Comparison of ENCODE assay signal across 20 cellular contexts in the genomic region with DNA sequence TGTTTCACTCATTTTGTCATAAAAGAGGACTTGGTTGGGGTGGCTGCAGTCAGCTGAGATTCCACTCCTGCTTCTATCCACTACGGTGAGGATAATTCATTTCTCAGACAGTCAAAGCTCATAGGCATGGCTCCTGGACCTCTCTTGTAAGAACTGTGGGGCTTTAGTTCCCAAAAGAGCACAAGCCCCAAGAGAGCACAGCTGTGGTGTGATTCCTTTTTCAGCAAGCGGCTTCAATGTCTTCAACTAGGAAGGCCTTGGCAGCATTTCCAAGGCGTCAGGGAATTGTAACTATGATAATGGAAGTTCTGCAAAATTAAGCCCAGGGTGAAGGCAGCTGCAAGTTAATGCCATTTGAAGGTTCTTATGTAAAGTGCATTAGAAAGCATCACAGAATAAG.
DNase-seq lines count a peak whose midpoint lies in the region; ATAC-seq and TF ChIP-seq lines count a peak whose summit lies in the region.
"Had no signal": no experiment of that assay in that cellular context is flagged by ENCODE, and none has a peak within 500 bp of the region (broad histone marks: within the 10 kb centered on the region; RNA-seq: fewer than 3 reads in every experiment).

No MANE protein-coding gene starts in this region.

- H3K9me3 ChIP-seq in SJCRH30 (replicated peaks), result no peaks in the 10 kb centered on the region; the same call in 1 of the 2 replicates
- H3K9me3 ChIP-seq: BLaER1 had no signal

- H3K4me1 ChIP-seq in SJCRH30, result peaks cover 30% of the 10 kb centered on the region
- H3K4me1 ChIP-seq: BLaER1 had no signal

- no peaks in the 10 kb centered on the region for H3K27me3 Mint-ChIP-seq in nephron (ENCODE audit: low read depth)
- no peaks in the 10 kb centered on the region for H3K27me3 Mint-ChIP-seq in activated CD4-positive, alpha-beta memory T cell treated with anti-CD3 and anti-CD28 coated beads, Interleukin-2, amount 10 ng/mL, durations not matched to agents 7 days and 5 days
- H3K27me3 Mint-ChIP-seq: CD4-positive, alpha-beta T cell had no signal

- no peak overlapping the region for H3K4me3 ChIP-seq in SJCRH30
- H3K4me3 ChIP-seq: BLaER1, SK-N-MC had no signal

- CTCF ChIA-PET in activated CD4-positive, alpha-beta memory T cell treated with anti-CD3 and anti-CD28 coated beads, Interleukin-2, amount 10 ng/mL, durations not matched to agents 7 days and 5 days (lab: Charles Lee), result no interaction called here

- peaks cover 21% of the 10 kb centered on the region for H3K4me1 Mint-ChIP-seq in nephron
- no peaks in the 10 kb centered on the region for H3K4me1 Mint-ChIP-seq in activated CD4-positive, alpha-beta memory T cell treated with anti-CD3 and anti-CD28 coated beads, Interleukin-2, amount 10 ng/mL, durations not matched to agents 7 days and 5 days

- no peaks in the 10 kb centered on the region for H3K27me3 ChIP-seq in SJCRH30
- H3K27me3 ChIP-seq: BLaER1 had no signal

- no peak for TF ChIP-seq CTCF in nephron (IDR thresholded peaks at IDR 0.05; ENCODE audit: unreplicated experiment in 3 of 3)
- TF ChIP-seq CTCF in omental fat pad (IDR thresholded peaks at IDR 0.05), result no peak

- DNase-seq in DMS79 treated with DMSO at 0.1 percent for 48 hours (lab: John Stamatoyannopoulos, UW) (peak; percentile 36), DMS79 (lab: John Stamatoyannopoulos, UW) (no peak), D341Med (ENCODE audit: low spot score) (peak; percentile 65), SJCRH30 (peak; percentile 31 to 66), KG1 (lab: John Stamatoyannopoulos, UW) (no peak), omental fat pad (ENCODE audit: low spot score) (no peak)
- DNase-seq in activated CD4-positive, alpha-beta memory T cell treated with anti-CD3 and anti-CD28 coated beads, Interleukin-2, amount 10 ng/mL, durations not matched to agents 7 days and 5 days, result no peak
- DNase-seq: ACHN; CD4-positive, alpha-beta T cell; COR-L47; DMS 273 treated with DMSO at 0.1 percent for 48 hours; KBM-7; NCI-H1092 treated with DMSO at 0.1 percent for 48 hours; NCI-H446; OCI-M1; SW 1271 had no signal

- H3K4me3 Mint-ChIP-seq in nephron, result no peak overlapping the region
- no peak overlapping the region for H3K4me3 Mint-ChIP-seq in activated CD4-positive, alpha-beta memory T cell treated with anti-CD3 and anti-CD28 coated beads, Interleukin-2, amount 10 ng/mL, durations not matched to agents 7 days and 5 days
- H3K4me3 Mint-ChIP-seq: CD4-positive, alpha-beta T cell had no signal

- H3K36me3 Mint-ChIP-seq in nephron (ENCODE audit: low read depth), result no peaks in the 10 kb centered on the region
- H3K36me3 Mint-ChIP-seq in activated CD4-positive, alpha-beta memory T cell treated with anti-CD3 and anti-CD28 coated beads, Interleukin-2, amount 10 ng/mL, durations not matched to agents 7 days and 5 days (ENCODE audit: low read depth), result no peaks in the 10 kb centered on the region

- H3K27ac Mint-ChIP-seq in nephron, result peak overlapping the region; percentile 53 to 74 (median 55)
- H3K27ac Mint-ChIP-seq in activated CD4-positive, alpha-beta memory T cell treated with anti-CD3 and anti-CD28 coated beads, Interleukin-2, amount 10 ng/mL, durations not matched to agents 7 days and 5 days, result no peak overlapping the region
- H3K27ac Mint-ChIP-seq: CD4-positive, alpha-beta T cell had no signal

- peak overlapping the region; percentile 4; the same call in 1 of the 2 replicates for H3K27ac ChIP-seq in SJCRH30
- H3K27ac ChIP-seq: 22Rv1, BLaER1, SK-N-MC had no signal

- no peaks in the 10 kb centered on the region for H3K9me3 Mint-ChIP-seq in nephron
- peaks cover 2% of the 10 kb centered on the region for H3K9me3 Mint-ChIP-seq in activated CD4-positive, alpha-beta memory T cell treated with anti-CD3 and anti-CD28 coated beads, Interleukin-2, amount 10 ng/mL, durations not matched to agents 7 days and 5 days
- H3K9me3 Mint-ChIP-seq: CD4-positive, alpha-beta T cell had no signal

- H3K36me3 ChIP-seq in SJCRH30, result no peaks in the 10 kb centered on the region
- H3K36me3 ChIP-seq: BLaER1 had no signal

- POLR2A ChIA-PET in activated CD4-positive, alpha-beta memory T cell treated with anti-CD3 and anti-CD28 coated beads, Interleukin-2, amount 10 ng/mL, durations not matched to agents 7 days and 5 days (lab: Charles Lee), result no interaction called here

- no peak for ATAC-seq in omental fat pad (ENCODE audit: low FRiP score)

Comparison
In these comparisons a context has a peak if more than half of its experiments do, and no peak if none do; other contexts are left out.
1. DNase-seq: peak in DMS79 treated with DMSO at 0.1 percent for 48 hours (single experiment), D341Med (single experiment) and SJCRH30 (2 of 2); none in DMS79 (single experiment), activated CD4-positive, alpha-beta memory T cell treated with anti-CD3 and anti-CD28 coated beads, Interleukin-2, amount 10 ng/mL, durations not matched to agents 7 days and 5 days (single experiment), KG1 (single experiment) and omental fat pad (single experiment).